1 cellular context compared by ENCODE assay signal in the genomic region with DNA sequence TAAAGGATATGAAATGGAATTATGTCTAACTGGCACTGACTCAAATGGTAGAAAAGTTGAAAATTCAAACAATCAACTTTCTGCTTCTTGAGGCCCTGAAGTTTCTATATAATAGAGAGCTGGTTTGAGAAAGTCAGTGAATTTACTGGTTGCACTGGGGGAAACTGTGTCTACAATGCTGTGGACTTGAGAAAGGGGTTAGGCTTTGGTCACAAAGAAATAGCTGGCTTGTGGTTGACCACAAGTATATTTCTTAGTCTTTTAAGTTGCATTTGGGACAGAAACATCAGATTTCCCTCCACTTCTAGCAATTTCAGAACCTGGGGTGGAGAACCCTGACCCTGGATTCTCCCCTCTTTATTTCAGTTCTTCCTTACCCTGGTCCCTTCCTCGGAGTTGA.
TF ChIP-seq lines count a peak whose summit lies in the region.

No MANE protein-coding gene starts in this region.

TF ChIP-seq in IMR-90, 13 proteins besides CTCF, POLR2A, EP300 and RAD21:
- TF ChIP-seq RFX5 (IDR thresholded peaks at IDR 0.05; ENCODE audit: low read depth, low read length) (no peak), MAZ (IDR thresholded peaks at IDR 0.05; ENCODE audit: borderline replicate concordance, low read depth, low read length) (no peak), CEBPB (IDR thresholded peaks at IDR 0.05; ENCODE audit: low read depth, low read length) (no peak), SMC3 (IDR thresholded peaks at IDR 0.05; ENCODE audit: low read depth, low read length) (no peak), USF2 (IDR thresholded peaks at IDR 0.05; ENCODE audit: low read depth, low read length) (no peak), NFE2L2 (IDR thresholded peaks at IDR 0.05; ENCODE audit: low read depth, low read length) (no peak), MXI1 (IDR thresholded peaks at IDR 0.05; ENCODE audit: borderline replicate concordance, low read depth, low read length) (no peak), FOS (IDR thresholded peaks at IDR 0.05; ENCODE audit: low read depth, low read length) (no peak), BHLHE40 (IDR thresholded peaks at IDR 0.05; ENCODE audit: low read depth, low read length) (no peak), RCOR1 (IDR thresholded peaks at IDR 0.05; ENCODE audit: insufficient replicate concordance, low read length) (no peak)
- TF ChIP-seq, protein P1, sequence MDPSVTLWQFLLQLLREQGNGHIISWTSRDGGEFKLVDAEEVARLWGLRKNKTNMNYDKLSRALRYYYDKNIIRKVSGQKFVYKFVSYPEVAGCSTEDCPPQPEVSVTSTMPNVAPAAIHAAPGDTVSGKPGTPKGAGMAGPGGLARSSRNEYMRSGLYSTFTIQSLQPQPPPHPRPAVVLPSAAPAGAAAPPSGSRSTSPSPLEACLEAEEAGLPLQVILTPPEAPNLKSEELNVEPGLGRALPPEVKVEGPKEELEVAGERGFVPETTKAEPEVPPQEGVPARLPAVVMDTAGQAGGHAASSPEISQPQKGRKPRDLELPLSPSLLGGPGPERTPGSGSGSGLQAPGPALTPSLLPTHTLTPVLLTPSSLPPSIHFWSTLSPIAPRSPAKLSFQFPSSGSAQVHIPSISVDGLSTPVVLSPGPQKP (IDR thresholded peaks at IDR 0.05; ENCODE audit: borderline replicate concordance, low read depth, low read length), result no peak
